ENCODE assay signal across 15 cellular contexts in genomic region chr7:158838238-158838637, GRCh38.
"Had no signal": no experiment of that assay in that cellular context is flagged by ENCODE, and none has a peak within 500 bp of the region (broad histone marks: within the 10 kb centered on the region; RNA-seq: fewer than 3 reads in every experiment).

No MANE protein-coding gene starts in this region.

- H3K4me3 Mint-ChIP-seq: activated CD4-positive, alpha-beta T cell treated with anti-CD3 and anti-CD28 coated beads, Interleukin-2, amount 10 ng/mL, durations not matched to agents 24 days and 14 days; activated naive CD4-positive, alpha-beta T cell treated with anti-CD3 and anti-CD28 coated beads for 36 hours; activated T-helper 17 cell treated with anti-CD3 and anti-CD28 coated beads, Interleukin-2, amount 50 U/mL, for 72 hours; naive thymus-derived CD4-positive, alpha-beta T cell had no signal

- H3K27ac Mint-ChIP-seq: activated CD4-positive, alpha-beta T cell treated with anti-CD3 and anti-CD28 coated beads, Interleukin-2, amount 10 ng/mL, durations not matched to agents 24 days and 14 days; activated naive CD4-positive, alpha-beta T cell treated with anti-CD3 and anti-CD28 coated beads for 36 hours; activated T-helper 17 cell treated with anti-CD3 and anti-CD28 coated beads, Interleukin-2, amount 50 U/mL, for 72 hours had no signal

- H3K4me3 ChIP-seq: cardiac muscle cell, lung, smooth muscle cell, thyroid gland, uterus had no signal

- H3K27ac ChIP-seq: cardiac muscle cell, neutrophil, thyroid gland, uterus had no signal

- H3K9me3 Mint-ChIP-seq: activated CD4-positive, alpha-beta T cell treated with anti-CD3 and anti-CD28 coated beads, Interleukin-2, amount 10 ng/mL, durations not matched to agents 24 days and 14 days; activated naive CD4-positive, alpha-beta T cell treated with anti-CD3 and anti-CD28 coated beads for 36 hours; activated T-helper 17 cell treated with anti-CD3 and anti-CD28 coated beads, Interleukin-2, amount 50 U/mL, for 72 hours; naive thymus-derived CD4-positive, alpha-beta T cell had no signal

- DNase-seq: activated CD4-positive, alpha-beta T cell treated with anti-CD3 and anti-CD28 coated beads, Interleukin-2, amount 10 ng/mL, durations not matched to agents 24 days and 14 days; activated naive CD4-positive, alpha-beta T cell treated with anti-CD3 and anti-CD28 coated beads for 36 hours; activated T-cell treated with anti-CD3 and anti-CD28 coated beads for 4 hours; foreskin melanocyte; left cardiac atrium; naive thymus-derived CD4-positive, alpha-beta T cell; posterior cingulate gyrus; right cardiac atrium; thyroid gland; uterus had no signal

- H3K36me3 ChIP-seq: cardiac muscle cell, neutrophil, thyroid gland, uterus had no signal

- H3K27me3 Mint-ChIP-seq: activated CD4-positive, alpha-beta T cell treated with anti-CD3 and anti-CD28 coated beads, Interleukin-2, amount 10 ng/mL, durations not matched to agents 24 days and 14 days; activated T-helper 17 cell treated with anti-CD3 and anti-CD28 coated beads, Interleukin-2, amount 50 U/mL, for 72 hours; naive thymus-derived CD4-positive, alpha-beta T cell had no signal

- H3K4me1 ChIP-seq: uterus had no signal

- ATAC-seq: activated T-helper 17 cell treated with anti-CD3 and anti-CD28 coated beads, Interleukin-2, amount 50 U/mL, for 72 hours; left cardiac atrium; naive thymus-derived CD4-positive, alpha-beta T cell; right cardiac atrium had no signal

- H3K27me3 ChIP-seq: neutrophil, thyroid gland, uterus had no signal

- H3K36me3 Mint-ChIP-seq: naive thymus-derived CD4-positive, alpha-beta T cell had no signal

- H3K9me3 ChIP-seq: neutrophil, thyroid gland, uterus had no signal
